ENCODE assay signal across 8 cellular contexts in the genomic region with DNA sequence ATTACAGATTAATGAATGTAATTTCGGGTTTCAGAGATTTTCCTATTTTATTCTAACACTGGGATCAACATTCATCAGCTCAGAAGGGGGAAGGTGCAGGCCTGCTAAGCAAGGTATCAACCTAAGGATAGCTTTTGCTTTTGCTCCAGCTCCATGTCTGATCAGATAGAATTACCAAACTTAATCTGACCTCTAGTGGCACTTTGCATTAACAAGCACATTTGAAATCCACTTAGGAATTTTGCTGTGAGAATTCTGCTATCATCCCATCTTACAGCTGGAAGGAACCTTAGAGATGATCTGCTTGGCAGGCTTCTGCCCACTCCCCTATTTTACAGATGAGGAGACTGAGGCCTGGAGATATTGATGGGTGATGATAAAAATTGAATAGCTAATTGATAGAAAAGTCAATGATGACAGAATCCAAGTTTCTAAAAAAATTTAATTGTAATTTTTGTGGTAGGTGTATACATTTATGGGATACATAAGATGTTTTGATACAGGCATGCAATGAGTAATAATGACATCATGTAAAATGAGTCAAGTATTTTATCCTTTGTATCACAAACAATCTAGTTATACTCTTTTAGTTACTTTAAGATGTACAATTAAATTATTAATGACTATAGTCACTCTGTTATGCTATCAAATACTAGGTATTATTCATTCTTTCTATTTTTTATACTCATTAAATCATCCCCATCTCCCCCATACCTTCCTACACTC.
A peak's percentile ranks its signal among the peaks of the same experiment; 100 is the strongest.
DNase-seq lines count a peak whose midpoint lies in the region; ATAC-seq, FAIRE-seq and TF ChIP-seq lines count a peak whose summit lies in the region.

No MANE protein-coding gene starts in this region.

- TF ChIP-seq EP300 in ovary (IDR thresholded peaks at IDR 0.05) = no peak

- no peaks in the 10 kb centered on the region for H3K36me3 ChIP-seq in ovary

- WGBS in ovary, 3 donors = 36 to 48% (median 46%) methylated on average over 1 of the region's 1 CpG

- no peaks in the 10 kb centered on the region for H3K27me3 ChIP-seq in ovary

- DNase-seq in D721Med (ENCODE audit: insufficient read length, low spot score) (no peak), NCI-H1092 treated with DMSO at 0.1 percent for 48 hours (lab: John Stamatoyannopoulos, UW) (peak; percentile 52), SKM-1 (lab: John Stamatoyannopoulos, UW; ENCODE audit: unreplicated experiment) (peak; percentile 35), fibroblast of the conjunctiva (ENCODE audit: low read depth) (peak; percentile 72), ovary (no peak), GM19240 (ENCODE audit: insufficient read length, low spot score) (no peak)
- DNase-seq in activated CD4-positive, alpha-beta T cell treated with anti-CD3 and anti-CD28 coated beads for 4 hours = no peak

- no peak overlapping the region for H3K4me3 ChIP-seq in ovary

- FAIRE-seq in D721Med (lab: Jason Lieb, UNC) = no peak

- H3K9me3 ChIP-seq in ovary = no peaks in the 10 kb centered on the region

- TF ChIP-seq CTCF in D721Med (IDR thresholded peaks at IDR 0.05; ENCODE audit: insufficient read depth, missing control alignments) (peak; percentile 82), ovary (IDR thresholded peaks at IDR 0.05) (peak; percentile 21 to 52 (median 48))

- H3K4me1 ChIP-seq in ovary (ENCODE audit: insufficient read depth) = no peaks in the 10 kb centered on the region

- no peak overlapping the region for H3K27ac ChIP-seq in ovary

- TF ChIP-seq POLR2A in ovary (IDR thresholded peaks at IDR 0.05) = no peak

- peak; percentile 44 for ATAC-seq in GM21381 (IDR thresholded peaks at IDR 0.05; ENCODE audit: unreplicated experiment)

- intact Hi-C loops in ovary (cut with DNase I) = loop anchor here in 2 of 4 donors (5.0 kb wide), 2 partner anchors 312 to 413 kb away; no protein-coding TSS in a partner anchor

Comparison
In these comparisons a context has a peak if more than half of its experiments do, and no peak if none do; other contexts are left out.
1. DNase-seq: peak in NCI-H1092 treated with DMSO at 0.1 percent for 48 hours (single experiment), SKM-1 (single experiment) and fibroblast of the conjunctiva (single experiment); none in D721Med (single experiment), ovary (0 of 5), GM19240 (single experiment) and activated CD4-positive, alpha-beta T cell treated with anti-CD3 and anti-CD28 coated beads for 4 hours (0 of 2).